8 cellular contexts compared by ENCODE assay signal in the genomic region with DNA sequence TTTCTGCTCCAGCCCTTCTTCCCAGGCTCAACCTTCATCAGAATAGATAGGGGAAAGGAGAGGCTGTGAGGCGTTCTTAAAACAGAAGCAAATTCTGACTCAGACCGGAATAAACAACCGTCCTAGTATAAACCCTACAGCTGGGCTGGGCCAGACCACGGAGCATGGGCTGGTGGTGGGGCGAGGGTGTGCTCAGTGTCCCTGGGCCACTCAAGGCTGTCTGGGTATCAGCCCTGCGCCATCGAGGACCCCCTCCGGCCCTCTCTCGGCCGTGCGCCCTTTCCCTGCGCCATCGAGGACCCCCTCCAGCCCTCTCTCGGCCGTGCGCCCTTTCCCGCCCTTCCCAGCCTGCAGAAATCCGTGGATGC. TPM values are rescaled to one million over a fixed set of nuclear protein-coding genes. Genes with fewer than 3 reads are reported as not detected.
DNase-seq lines count a peak whose midpoint lies in the region; ATAC-seq, FAIRE-seq and TF ChIP-seq lines count a peak whose summit lies in the region.

No MANE protein-coding gene starts in this region.

- no peak overlapping the region for H3K56ac ChIP-seq in H9 (ENCODE audit: insufficient read length, low read depth, low read length)

- H3K9me3 ChIP-seq in A549 = no peaks in the 10 kb centered on the region
- H3K9me3 ChIP-seq in H9 (ENCODE audit: control insufficient read depth, low read depth, low read length) = no peaks in the 10 kb centered on the region
- no peaks in the 10 kb centered on the region for H3K9me3 ChIP-seq in kidney (ENCODE audit: control insufficient read depth in 1 of 2, low read length in 2 of 2)
- H3K9me3 ChIP-seq in thymus (ENCODE audit: control insufficient read depth) = no peaks in the 10 kb centered on the region

- FAIRE-seq in A549 (lab: Jason Lieb, UNC) (no peak), kidney (lab: Jason Lieb, UNC) (no peak), HTR-8/SVneo (lab: Jason Lieb, UNC) (no peak)

- no peak overlapping the region for H3K4ac ChIP-seq in H9 (ENCODE audit: low read depth, low read length)

- H3K27ac ChIP-seq in A549 (peak overlapping the region; percentile 80 to 81), H9 (ENCODE audit: insufficient read length, low read depth, low read length) (no peak overlapping the region), angular gyrus (ENCODE audit: low read depth, low read length) (peak overlapping the region; percentile 37), kidney (ENCODE audit: low read depth in 2 of 2, low read length in 2 of 2) (peak overlapping the region; percentile 63 to 74), thymus (ENCODE audit: low read depth) (no peak overlapping the region)

- no peak overlapping the region for H3K23ac ChIP-seq in H9 (ENCODE audit: insufficient read length, low read depth, low read length)

- H4K8ac ChIP-seq in H9 (replicated peaks; ENCODE audit: insufficient read length, low read depth, low read length) = no peak overlapping the region

- H3K4me2 ChIP-seq in A549 = peak overlapping the region; percentile 75
- H3K4me2 ChIP-seq in H9 (ENCODE audit: insufficient read depth, insufficient read length, low read length) = peak overlapping the region; percentile 82

- no peak overlapping the region for H3K27ac Mint-ChIP-seq in H9

- H2BK15ac ChIP-seq in H9 (ENCODE audit: low read depth, low read length) = no peak overlapping the region

- intact Hi-C loops in kidney (cut with DNase I) = loop anchor here (5.0 kb wide), 1 partner anchor 36 kb away; the partner anchor contains the start of gene CAPN2

- POLR2A ChIA-PET in A549 (lab: Yijun Ruan, JAX) = interaction anchor here (0.8 to 2.5 kb wide), 4 partner anchors 22 to 47 kb away, joined by 3 to 14 read pairs (median 5); partner anchors contain the start of gene CAPN2

- H3K27me3 ChIP-seq in H9 (ENCODE audit: insufficient read depth, low read length) (peaks cover 14% of the 10 kb centered on the region; the same call in 1 of the 2 replicates), thymus (ENCODE audit: control insufficient read depth, insufficient read depth) (no peaks in the 10 kb centered on the region)

- no peaks in the 10 kb centered on the region for H3K79me1 ChIP-seq in H9 (ENCODE audit: insufficient read depth, low read depth, low read length, poor library complexity, severe bottlenecking)

- DNase-seq in A549 (ENCODE audit: low read depth in 1 of 2, low spot score in 1 of 2) = peak in 1 of 2 experiments; percentile 65
- DNase-seq in H9 = no peak
- DNase-seq in kidney = no peak
- no peak for DNase-seq in HTR-8/SVneo (ENCODE audit: insufficient read length, low spot score)
- DNase-seq in stimulated activated CD4-positive, alpha-beta T cell treated with anti-CD3 and anti-CD28 coated beads, Interleukin-2, amount 100 ng/mL, for 24 hours = no peak

- peaks cover 24% of the 10 kb centered on the region for H3K27me3 Mint-ChIP-seq in H9 (ENCODE audit: low read depth)

- H3K9me3 Mint-ChIP-seq in H9 = no peaks in the 10 kb centered on the region

- H3K36me3 ChIP-seq in kidney (ENCODE audit: control insufficient read depth in 1 of 2, insufficient read depth in 2 of 2, low read length in 2 of 2) (peaks cover 24 to 67% of the 10 kb centered on the region in 2 donors), thymus (ENCODE audit: control insufficient read depth, insufficient read depth) (no peaks in the 10 kb centered on the region)

- peaks cover 40% of the 10 kb centered on the region for H3K4me1 ChIP-seq in A549
- H3K4me1 ChIP-seq in H9 (ENCODE audit: insufficient read depth, low read length) = peaks cover 8% of the 10 kb centered on the region; the same call in 1 of the 2 replicates
- peaks cover 10 to 16% of the 10 kb centered on the region in 2 donors for H3K4me1 ChIP-seq in kidney (ENCODE audit: control insufficient read depth in 1 of 2, insufficient read depth in 1 of 2, low read depth in 1 of 2, low read length in 2 of 2)
- H3K4me1 ChIP-seq in thymus (ENCODE audit: control insufficient read depth, insufficient read depth, low read length) = no peaks in the 10 kb centered on the region

- no peak overlapping the region for H3K9ac ChIP-seq in H9 (ENCODE audit: extremely low read depth, insufficient read length, low read length)
- H3K9ac ChIP-seq in kidney (ENCODE audit: low read length in 2 of 2) = peak overlapping the region; percentile 51 to 55

- CTCF ChIA-PET in A549 (lab: Yijun Ruan, JAX) = interaction anchor here (0.8 to 10.9 kb wide), 16 partner anchors 11 to 109 kb away, joined by 3 to 122 read pairs (median 27); partner anchors contain the start of gene CAPN2

- no peak overlapping the region for H2AFZ ChIP-seq in H9 (ENCODE audit: low read length)

- H3K79me2 ChIP-seq in H9 (ENCODE audit: insufficient read depth, low read length) = no peaks in the 10 kb centered on the region

- H3K23me2 ChIP-seq in H9 (ENCODE audit: insufficient read length, low read depth, low read length, poor library complexity, severe bottlenecking) = peaks cover 7% of the 10 kb centered on the region

- no peak overlapping the region for H3K18ac ChIP-seq in H9 (ENCODE audit: insufficient read length, low read depth, low read length)

- 44% methylated on average over 17 of the region's 18 CpGs for WGBS in A549 (ENCODE audit: missing lambda C conversion rate)
- WGBS in H9 (ENCODE audit: extremely low coverage, insufficient read length, low lambda C conversion rate) = no CpG with 5 or more reads among the region's 18 CpGs
- WGBS in thymus = 68% methylated on average over 18 of the region's 18 CpGs

- H4K20me1 ChIP-seq in H9 (ENCODE audit: control insufficient read depth, insufficient read depth, insufficient read length) = no peaks in the 10 kb centered on the region

- no peak overlapping the region for H4K91ac ChIP-seq in H9 (ENCODE audit: insufficient read length, low read depth, low read length)

- TF ChIP-seq CTCF in A549 (IDR thresholded peaks at IDR 0.05) (no peak), H9 (conservative IDR thresholded peaks at IDR 0.05) (no peak), kidney (IDR thresholded peaks at IDR 0.05; ENCODE audit: borderline replicate concordance, extremely low read depth, insufficient read depth) (no peak)

- no peak overlapping the region for H2BK5ac ChIP-seq in H9 (ENCODE audit: insufficient read length, low read length)

- H3K14ac ChIP-seq in H9 (ENCODE audit: insufficient read depth, low read length) = no peak overlapping the region

- TF ChIP-seq EP300 in A549 (IDR thresholded peaks at IDR 0.05) = no peak

- H4K5ac ChIP-seq in H9 (ENCODE audit: insufficient read length, low read depth, low read length) = no peak overlapping the region

- ATAC-seq in A549 (peak; percentile 80 to 83), HG03469 (IDR thresholded peaks at IDR 0.05; ENCODE audit: unreplicated experiment) (no peak)

- H2BK20ac ChIP-seq in H9 (ENCODE audit: low read depth, low read length, poor library complexity, severe bottlenecking) = no peak overlapping the region

- peak overlapping the region; percentile 79 to 87 for H3K4me3 Mint-ChIP-seq in H9

- no peak for TF ChIP-seq RAD21 in A549 (conservative IDR thresholded peaks at IDR 0.05 in 1 of 2, IDR thresholded peaks at IDR 0.05 in 1 of 2)

- peaks cover 15 to 16% of the 10 kb centered on the region in 2 experiments for H3K4me1 Mint-ChIP-seq in H9

- no peak overlapping the region for H2BK120ac ChIP-seq in H9 (ENCODE audit: low read depth, low read length, poor library complexity, severe bottlenecking)

- H3K36me3 Mint-ChIP-seq in H9 (ENCODE audit: insufficient read depth in 1 of 3, low read depth in 3 of 3) = peaks cover 5 to 29% (median 25%) of the 10 kb centered on the region in 3 experiments; a peak in 6 of 7 replicates

- H2AK5ac ChIP-seq in H9 (ENCODE audit: insufficient read length, low read length) = no peak overlapping the region

- H2BK12ac ChIP-seq in H9 (ENCODE audit: insufficient read length, low read depth, low read length) = no peak overlapping the region

- TF ChIP-seq POLR2A in A549 (IDR thresholded peaks at IDR 0.05; ENCODE audit: low read length) = no peak

- H3K4me3 ChIP-seq in A549 = no peak overlapping the region; the same call in 2 of the 3 replicates
- H3K4me3 ChIP-seq in kidney (ENCODE audit: low read length in 2 of 2) = peak overlapping the region; percentile 46 to 64
- peak overlapping the region; percentile 44 for H3K4me3 ChIP-seq in thymus (ENCODE audit: low read length)

- H3T11ph ChIP-seq in H9 (ENCODE audit: low read length) = no peak overlapping the region

TF ChIP-seq in A549, 52 proteins besides CTCF, POLR2A, EP300 and RAD21 (continues in another document):
- no peak for TF ChIP-seq MAFK (IDR thresholded peaks at IDR 0.05; ENCODE audit: partially characterized antibody)
- no peak for TF ChIP-seq POLR2AphosphoS2 (conservative IDR thresholded peaks at IDR 0.05; ENCODE audit: low read length)
- 0 out of 2 replicates have a peak, but pooled peaks have one; percentile 39 for TF ChIP-seq E2F6 (IDR thresholded peaks at IDR 0.05; ENCODE audit: borderline replicate concordance, low read depth)
- TF ChIP-seq TFCP2L1 (CRISPR knock-in tag; IDR thresholded peaks at IDR 0.05) = 0 out of 2 replicates have a peak, but pooled peaks have one; percentile 8
- TF ChIP-seq KDM1A (IDR thresholded peaks at IDR 0.05; ENCODE audit: low read depth) = no peak
- TF ChIP-seq FOSL2 (IDR thresholded peaks at IDR 0.05) = no peak
- TF ChIP-seq FOSL2 (CRISPR knock-in tag; IDR thresholded peaks at IDR 0.05) = peak; percentile 44

RNA-seq across cellular contexts. Expression of gene CAPN2, which starts 36.0 kb away (rescaled TPM):
- 199 and 217 TPM in 2 replicates for polyA plus RNA-seq in A549 (2011; rRNA removed)
- polyA plus RNA-seq in A549 (2012; cell fraction: cytosol; rRNA removed) = 132 and 138 TPM in 2 replicates
- 115 and 134 TPM in 2 replicates for polyA plus RNA-seq in A549 (2012; cell fraction: nucleus; rRNA removed)
- polyA plus RNA-seq in A549 (2017; fragmentation: RNase III; extraction: RNeasy Plus Mini Kit Qiagen cat#74134 plus additional on column Dnase treatment) = 285 to 327 TPM (median 300 TPM) in 3 replicates
- polyA minus RNA-seq in A549 (2011; rRNA and poly(A)+ RNA removed) = 153 and 163 TPM in 2 replicates
- 31.3 and 32.2 TPM in 2 replicates for total RNA-seq in H9 (2021)
- 276 TPM for total RNA-seq in kidney
- polyA plus RNA-seq in kidney (ENCODE audit: insufficient read depth, low read depth, low replicate concordance) = 175 TPM
- 60.5 TPM for polyA plus RNA-seq in thymus

Comparison
In these comparisons a context has a peak if more than half of its experiments do, and no peak if none do; other contexts are left out.
1. H3K27ac ChIP-seq: peak in A549 (2 of 2), angular gyrus (single experiment) and kidney (2 of 2); none in H9 (single experiment) and thymus (single experiment).